ENCODE assay signal across 24 cellular contexts in the genomic region with DNA sequence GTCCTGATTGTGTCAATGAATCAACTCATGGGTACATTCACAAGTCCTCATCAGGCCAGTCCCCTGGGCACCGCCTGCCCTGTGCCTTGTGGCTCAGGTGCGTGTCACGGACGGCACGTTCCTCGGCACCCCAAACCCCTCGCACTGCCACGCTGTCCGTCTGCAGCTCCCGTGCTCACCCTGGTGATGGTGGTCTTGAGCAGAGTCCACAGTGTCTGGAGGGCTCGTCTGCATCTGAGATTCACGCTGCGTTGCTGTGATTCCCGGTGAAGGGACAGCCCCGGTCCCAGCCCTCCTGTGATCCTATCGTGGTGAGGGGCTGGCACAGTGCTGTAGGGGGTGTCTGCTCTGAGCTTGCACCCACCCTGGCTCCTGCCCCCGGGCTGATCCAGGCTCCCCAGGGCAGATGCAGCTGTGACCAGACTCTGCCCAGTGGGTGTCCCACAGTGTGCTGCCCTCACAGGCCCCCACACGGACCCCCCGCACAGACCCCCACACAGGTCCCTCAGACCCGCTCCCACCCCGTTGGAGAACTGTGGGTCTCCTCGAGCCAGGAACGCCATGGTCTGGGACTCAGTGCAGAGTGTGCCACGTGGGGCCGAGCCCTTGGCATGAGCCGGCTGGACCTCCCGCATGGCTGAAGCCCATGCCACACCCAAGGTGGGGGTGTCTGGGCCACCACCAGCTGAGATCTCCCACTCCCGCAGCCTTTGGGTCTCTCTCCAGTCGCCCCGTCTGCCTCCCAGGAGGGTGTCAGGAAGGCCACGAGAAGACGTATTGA. TPM values are rescaled to one million over a fixed set of nuclear protein-coding genes. Genes with fewer than 3 reads are reported as not detected.
DNase-seq lines count a peak whose midpoint lies in the region; ATAC-seq, FAIRE-seq and TF ChIP-seq lines count a peak whose summit lies in the region.
"Had no signal": no experiment of that assay in that cellular context is flagged by ENCODE, and none has a peak within 500 bp of the region (broad histone marks: within the 10 kb centered on the region; RNA-seq: fewer than 3 reads in every experiment).

No MANE protein-coding gene starts in this region.

- H3K4me3 ChIP-seq in bronchial epithelial cell (ENCODE audit: low read depth, low read length) = no peak overlapping the region
- H3K4me3 ChIP-seq in lung = no peak overlapping the region
- H3K4me3 ChIP-seq in stomach = no peak overlapping the region
- H3K4me3 ChIP-seq: breast epithelium, ovary, PC-9, upper lobe of left lung had no signal

- TF ChIP-seq CTCF in bronchial epithelial cell (IDR thresholded peaks at IDR 0.05; ENCODE audit: insufficient read depth, low read length, severe bottlenecking) (no peak), lung (IDR thresholded peaks at IDR 0.05; ENCODE audit: control extremely low read depth, extremely low read depth) (no peak), stomach (IDR thresholded peaks at IDR 0.05) (no peak)

- H3K9me3 ChIP-seq in lung (ENCODE audit: control insufficient read depth in 2 of 2, insufficient read depth in 1 of 2, low read length in 1 of 2) = peaks cover 0 to 4% of the 10 kb centered on the region in 2 donors
- H3K9me3 ChIP-seq in stomach = no peaks in the 10 kb centered on the region
- H3K9me3 ChIP-seq: breast epithelium, Caco-2, ovary, upper lobe of left lung had no signal

- H3K27ac ChIP-seq in lung (ENCODE audit: low read depth in 1 of 2, low read length in 1 of 2) (no peak overlapping the region), stomach (no peak overlapping the region)
- H3K27ac ChIP-seq: breast epithelium, ovary, PC-9, upper lobe of left lung had no signal

- no peak for TF ChIP-seq EP300 in stomach (IDR thresholded peaks at IDR 0.05)

- intact Hi-C loops in Right ventricle myocardium superior (cut with DNase I) (no loop called here), left cardiac atrium (cut with DNase I) (no loop called here), stomach (cut with DNase I; ENCODE audit: low total_unique reads) (no loop called here)

- peak; percentile 26 for DNase-seq in Right ventricle myocardium superior
- DNase-seq in left cardiac atrium = no peak
- DNase-seq in bronchial epithelial cell (ENCODE audit: low read depth) = no peak
- peak; percentile 19 for DNase-seq in lung (ENCODE audit: low spot score)
- peak; percentile 13 for DNase-seq in stomach
- DNase-seq in LoVo (ENCODE audit: low spot score) = no peak
- DNase-seq in NCI-H187 (lab: John Stamatoyannopoulos, UW) = no peak
- DNase-seq: activated CD8-positive, alpha-beta T cell treated with anti-CD3 and anti-CD28 coated beads, Interleukin-2, amount 10 ng/mL, durations not matched to agents 7 days and 5 days; activated naive CD4-positive, alpha-beta T cell; activated T-cell treated with anti-CD3 and anti-CD28 coated beads, Interleukin-2, amount 50 U/mL, for 4 hours; amygdala; DMS79 treated with DMSO at 0.1 percent for 48 hours; GOT3; mesenchymal stem cell; naive B cell; NCI-H146; NCI-H524; ovary; PC-9 had no signal

- 82 to 85% methylated on average over 30 to 32 of the region's 32 CpGs for WGBS in lung, 2 donors
- WGBS in stomach, 5 donors = 81 to 87% (median 83%) methylated on average over 17 to 32 of the region's 32 CpGs

- H3K36me3 ChIP-seq in bronchial epithelial cell (ENCODE audit: control insufficient read depth, insufficient read depth, low read length) (no peaks in the 10 kb centered on the region), lung (ENCODE audit: control insufficient read depth in 2 of 2, insufficient read depth in 2 of 2, low read length in 2 of 2) (no peaks in the 10 kb centered on the region), stomach (no peaks in the 10 kb centered on the region)
- H3K36me3 ChIP-seq: breast epithelium, ovary, upper lobe of left lung had no signal

- no peak for TF ChIP-seq POLR2A in stomach (IDR thresholded peaks at IDR 0.05)

- H3K27me3 ChIP-seq in bronchial epithelial cell (ENCODE audit: control insufficient read depth, insufficient read depth, low read length) (no peaks in the 10 kb centered on the region), lung (ENCODE audit: control insufficient read depth, insufficient read depth) (peaks cover 3% of the 10 kb centered on the region), stomach (peaks cover 0 to 10% (median 0%) of the 10 kb centered on the region in 3 donors)
- H3K27me3 ChIP-seq: breast epithelium, ovary, upper lobe of left lung had no signal

- ATAC-seq in Right ventricle myocardium superior (ENCODE audit: poor library complexity) = no peak
- no peak for ATAC-seq in left cardiac atrium
- no peak for ATAC-seq in lung (ENCODE audit: insufficient read depth, low FRiP score)
- no peak for ATAC-seq in GM18868 (IDR thresholded peaks at IDR 0.05; ENCODE audit: unreplicated experiment)
- ATAC-seq: activated CD8-positive, alpha-beta T cell treated with anti-CD3 and anti-CD28 coated beads, Interleukin-2, amount 10 ng/mL, durations not matched to agents 7 days and 5 days; activated T-cell treated with anti-CD3 and anti-CD28 coated beads, Interleukin-2, amount 50 U/mL, for 4 hours had no signal

- FAIRE-seq in bronchial epithelial cell (lab: Jason Lieb, UNC) = peak; percentile 13
- FAIRE-seq: keratinocyte had no signal

- H3K4me1 ChIP-seq in lung (ENCODE audit: control insufficient read depth in 2 of 2, insufficient read depth in 2 of 2, low read length in 2 of 2) (no peaks in the 10 kb centered on the region), stomach (no peaks in the 10 kb centered on the region)
- H3K4me1 ChIP-seq: breast epithelium, upper lobe of left lung had no signal

RNA-seq across cellular contexts. Expression of gene JAKMIP3, which starts 34.1 kb away (rescaled TPM):
- total RNA-seq in Right ventricle myocardium superior (1.5 TPM), left cardiac atrium (1 to 10 TPM in 1 of 2 donors, under 1 TPM in 1; 0.44 to 1.1 TPM), bronchial epithelial cell (under 0.01 TPM in 1 of 2 replicates, not detected in the other), lung (under 1 TPM; 0.26 to 0.34 TPM), stomach (1 to 10 TPM in 1 of 5 donors, under 1 TPM in 3, not detected in 1; 0.43 to 1.1 (median 0.51) TPM)
- polyA plus RNA-seq in lung (under 1 TPM; 0.14 to 0.16 TPM), stomach (under 1 TPM in 2 of 3 donors, not detected in 1; 0.18 to 0.19 TPM)

Comparison
In these comparisons a context has a peak if more than half of its experiments do, and no peak if none do; other contexts are left out.
1. DNase-seq: peak in Right ventricle myocardium superior (single experiment), lung (single experiment) and stomach (single experiment); none in left cardiac atrium (single experiment), bronchial epithelial cell (single experiment), LoVo (single experiment) and NCI-H187 (0 of 2).